1 cellular context compared by ENCODE assay signal in the genomic region with DNA sequence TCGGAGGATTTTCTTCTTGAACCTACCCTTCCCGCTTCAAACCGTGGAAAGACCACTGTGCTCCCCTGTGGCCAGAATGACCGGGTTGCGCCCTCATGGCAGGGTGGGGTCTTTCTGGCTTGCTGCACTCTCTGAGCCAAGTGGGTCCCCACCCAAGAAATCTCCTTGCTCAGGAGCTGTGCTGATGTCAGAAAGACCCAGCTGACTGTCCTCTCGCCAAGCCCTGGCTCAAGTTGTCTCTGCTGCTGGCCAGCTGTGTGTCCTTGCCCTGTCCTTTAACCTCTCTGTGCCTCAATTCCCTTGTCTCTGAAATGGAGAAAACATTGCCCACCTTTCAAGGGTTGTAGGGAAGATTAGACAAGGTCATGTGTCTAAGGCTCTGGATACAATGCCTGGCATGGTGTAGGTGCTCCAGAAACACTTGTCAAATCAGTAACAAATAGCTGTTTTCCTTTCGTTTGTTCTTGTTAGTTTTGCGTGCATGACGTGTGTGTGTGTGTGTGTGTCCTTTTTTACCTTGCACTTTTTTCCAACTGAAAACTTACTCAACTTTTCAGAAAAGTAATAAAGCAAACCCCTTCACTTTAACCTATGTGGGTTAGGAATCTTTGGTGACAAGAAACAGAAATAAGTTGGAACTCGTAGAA.
TF ChIP-seq lines count a peak whose summit lies in the region.

No MANE protein-coding gene starts in this region.

TF ChIP-seq in K562, 482 proteins besides CTCF, POLR2A, EP300 and RAD21 (continued from another document and continues in another):
- TF ChIP-seq, protein P1, sequence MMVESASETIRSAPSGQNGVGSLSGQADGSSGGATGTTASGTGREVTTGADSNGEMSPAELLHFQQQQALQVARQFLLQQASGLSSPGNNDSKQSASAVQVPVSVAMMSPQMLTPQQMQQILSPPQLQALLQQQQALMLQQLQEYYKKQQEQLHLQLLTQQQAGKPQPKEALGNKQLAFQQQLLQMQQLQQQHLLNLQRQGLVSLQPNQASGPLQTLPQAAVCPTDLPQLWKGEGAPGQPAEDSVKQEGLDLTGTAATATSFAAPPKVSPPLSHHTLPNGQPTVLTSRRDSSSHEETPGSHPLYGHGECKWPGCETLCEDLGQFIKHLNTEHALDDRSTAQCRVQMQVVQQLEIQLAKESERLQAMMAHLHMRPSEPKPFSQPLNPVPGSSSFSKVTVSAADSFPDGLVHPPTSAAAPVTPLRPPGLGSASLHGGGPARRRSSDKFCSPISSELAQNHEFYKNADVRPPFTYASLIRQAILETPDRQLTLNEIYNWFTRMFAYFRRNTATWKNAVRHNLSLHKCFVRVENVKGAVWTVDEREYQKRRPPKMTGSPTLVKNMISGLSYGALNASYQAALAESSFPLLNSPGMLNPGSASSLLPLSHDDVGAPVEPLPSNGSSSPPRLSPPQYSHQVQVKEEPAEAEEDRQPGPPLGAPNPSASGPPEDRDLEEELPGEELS (CRISPR knock-in tag; IDR thresholded peaks at IDR 0.05; ENCODE audit: borderline replicate concordance) = no peak
- TF ChIP-seq, protein P2, sequence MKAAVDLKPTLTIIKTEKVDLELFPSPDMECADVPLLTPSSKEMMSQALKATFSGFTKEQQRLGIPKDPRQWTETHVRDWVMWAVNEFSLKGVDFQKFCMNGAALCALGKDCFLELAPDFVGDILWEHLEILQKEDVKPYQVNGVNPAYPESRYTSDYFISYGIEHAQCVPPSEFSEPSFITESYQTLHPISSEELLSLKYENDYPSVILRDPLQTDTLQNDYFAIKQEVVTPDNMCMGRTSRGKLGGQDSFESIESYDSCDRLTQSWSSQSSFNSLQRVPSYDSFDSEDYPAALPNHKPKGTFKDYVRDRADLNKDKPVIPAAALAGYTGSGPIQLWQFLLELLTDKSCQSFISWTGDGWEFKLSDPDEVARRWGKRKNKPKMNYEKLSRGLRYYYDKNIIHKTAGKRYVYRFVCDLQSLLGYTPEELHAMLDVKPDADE (conservative IDR thresholded peaks at IDR 0.05; ENCODE audit: control insufficient read depth, low read depth, low read length) = no peak
- TF ChIP-seq, protein P3, sequence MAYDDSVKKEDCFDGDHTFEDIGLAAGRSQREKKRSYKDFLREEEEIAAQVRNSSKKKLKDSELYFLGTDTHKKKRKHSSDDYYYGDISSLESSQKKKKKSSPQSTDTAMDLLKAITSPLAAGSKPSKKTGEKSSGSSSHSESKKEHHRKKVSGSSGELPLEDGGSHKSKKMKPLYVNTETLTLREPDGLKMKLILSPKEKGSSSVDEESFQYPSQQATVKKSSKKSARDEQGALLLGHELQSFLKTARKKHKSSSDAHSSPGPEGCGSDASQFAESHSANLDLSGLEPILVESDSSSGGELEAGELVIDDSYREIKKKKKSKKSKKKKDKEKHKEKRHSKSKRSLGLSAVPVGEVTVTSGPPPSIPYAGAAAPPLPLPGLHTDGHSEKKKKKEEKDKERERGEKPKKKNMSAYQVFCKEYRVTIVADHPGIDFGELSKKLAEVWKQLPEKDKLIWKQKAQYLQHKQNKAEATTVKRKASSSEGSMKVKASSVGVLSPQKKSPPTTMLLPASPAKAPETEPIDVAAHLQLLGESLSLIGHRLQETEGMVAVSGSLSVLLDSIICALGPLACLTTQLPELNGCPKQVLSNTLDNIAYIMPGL (CRISPR knock-in tag; IDR thresholded peaks at IDR 0.05) = no peak
- TF ChIP-seq, protein P4, sequence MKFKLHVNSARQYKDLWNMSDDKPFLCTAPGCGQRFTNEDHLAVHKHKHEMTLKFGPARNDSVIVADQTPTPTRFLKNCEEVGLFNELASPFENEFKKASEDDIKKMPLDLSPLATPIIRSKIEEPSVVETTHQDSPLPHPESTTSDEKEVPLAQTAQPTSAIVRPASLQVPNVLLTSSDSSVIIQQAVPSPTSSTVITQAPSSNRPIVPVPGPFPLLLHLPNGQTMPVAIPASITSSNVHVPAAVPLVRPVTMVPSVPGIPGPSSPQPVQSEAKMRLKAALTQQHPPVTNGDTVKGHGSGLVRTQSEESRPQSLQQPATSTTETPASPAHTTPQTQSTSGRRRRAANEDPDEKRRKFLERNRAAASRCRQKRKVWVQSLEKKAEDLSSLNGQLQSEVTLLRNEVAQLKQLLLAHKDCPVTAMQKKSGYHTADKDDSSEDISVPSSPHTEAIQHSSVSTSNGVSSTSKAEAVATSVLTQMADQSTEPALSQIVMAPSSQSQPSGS (CRISPR knock-in tag; IDR thresholded peaks at IDR 0.05) = no peak
- TF ChIP-seq, protein P5, sequence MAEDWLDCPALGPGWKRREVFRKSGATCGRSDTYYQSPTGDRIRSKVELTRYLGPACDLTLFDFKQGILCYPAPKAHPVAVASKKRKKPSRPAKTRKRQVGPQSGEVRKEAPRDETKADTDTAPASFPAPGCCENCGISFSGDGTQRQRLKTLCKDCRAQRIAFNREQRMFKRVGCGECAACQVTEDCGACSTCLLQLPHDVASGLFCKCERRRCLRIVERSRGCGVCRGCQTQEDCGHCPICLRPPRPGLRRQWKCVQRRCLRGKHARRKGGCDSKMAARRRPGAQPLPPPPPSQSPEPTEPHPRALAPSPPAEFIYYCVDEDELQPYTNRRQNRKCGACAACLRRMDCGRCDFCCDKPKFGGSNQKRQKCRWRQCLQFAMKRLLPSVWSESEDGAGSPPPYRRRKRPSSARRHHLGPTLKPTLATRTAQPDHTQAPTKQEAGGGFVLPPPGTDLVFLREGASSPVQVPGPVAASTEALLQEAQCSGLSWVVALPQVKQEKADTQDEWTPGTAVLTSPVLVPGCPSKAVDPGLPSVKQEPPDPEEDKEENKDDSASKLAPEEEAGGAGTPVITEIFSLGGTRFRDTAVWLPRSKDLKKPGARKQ (CRISPR knock-in tag; IDR thresholded peaks at IDR 0.05) = no peak
- TF ChIP-seq CBFB (CRISPR knock-in tag; IDR thresholded peaks at IDR 0.05) (no peak), ZNF274 (IDR thresholded peaks at IDR 0.05; ENCODE audit: borderline replicate concordance, low read depth, low read length) (no peak), HMG20A (CRISPR knock-in tag; conservative IDR thresholded peaks at IDR 0.05) (no peak), SPI1 (IDR thresholded peaks at IDR 0.05; ENCODE audit: borderline replicate concordance, low read depth, low read length) (no peak), NR1H2 (CRISPR knock-in tag; IDR thresholded peaks at IDR 0.05) (no peak), LARP7 (IDR thresholded peaks at IDR 0.05) (no peak), ZFP36 (IDR thresholded peaks at IDR 0.05; ENCODE audit: low read depth, low read length, partially characterized antibody) (peak; percentile 83), STAT5A (IDR thresholded peaks at IDR 0.05; ENCODE audit: borderline replicate concordance, low read length) (no peak), BRD9 (IDR thresholded peaks at IDR 0.05; ENCODE audit: low read depth, partially characterized antibody) (peak; percentile 67), BCOR (IDR thresholded peaks at IDR 0.05) (peak; percentile 84), TGIF2 (CRISPR knock-in tag; IDR thresholded peaks at IDR 0.05) (no peak), ZFP1 (CRISPR knock-in tag; IDR thresholded peaks at IDR 0.05) (no peak), MIER1 (IDR thresholded peaks at IDR 0.05; ENCODE audit: low read depth) (no peak), SAFB2 (IDR thresholded peaks at IDR 0.05; ENCODE audit: borderline replicate concordance, low read depth, low read length, severe bottlenecking) (no peak), ZNF75A (CRISPR knock-in tag; IDR thresholded peaks at IDR 0.05) (no peak), NELFE (IDR thresholded peaks at IDR 0.05; ENCODE audit: insufficient read depth, insufficient read length) (no peak), SETDB1 (IDR thresholded peaks at IDR 0.05; ENCODE audit: low read length) (no peak), PTTG1 (tag; IDR thresholded peaks at IDR 0.05; ENCODE audit: low read depth) (no peak), ZNF146 (CRISPR knock-in tag; IDR thresholded peaks at IDR 0.05; ENCODE audit: unreplicated experiment) (no peak), KDM1A (IDR thresholded peaks at IDR 0.05) (peak; percentile 36 to 75; a peak in 2 of 4 replicates), JUND (IDR thresholded peaks at IDR 0.05; ENCODE audit: borderline replicate concordance, low read depth, low read length) (no peak), JUND (tag; IDR thresholded peaks at IDR 0.05; ENCODE audit: borderline replicate concordance, low read depth, low read length) (no peak), ESRRB (CRISPR knock-in tag; IDR thresholded peaks at IDR 0.05; ENCODE audit: borderline replicate concordance) (no peak), SMAD4 (CRISPR knock-in tag; conservative IDR thresholded peaks at IDR 0.05) (no peak), ZNF184 (CRISPR knock-in tag; IDR thresholded peaks at IDR 0.05) (no peak), C11orf30 (IDR thresholded peaks at IDR 0.05; ENCODE audit: low read depth) (no peak), FOXJ2 (tag; IDR thresholded peaks at IDR 0.05) (no peak), ESRRA (IDR thresholded peaks at IDR 0.05; ENCODE audit: borderline replicate concordance, low read depth) (no peak), SMAD2 (IDR thresholded peaks at IDR 0.05; ENCODE audit: low read depth, low read length) (no peak), RBBP5 (IDR thresholded peaks at IDR 0.05; ENCODE audit: borderline replicate concordance, insufficient read depth, low read length, poor library complexity, severe bottlenecking) (no peak), SRSF3 (IDR thresholded peaks at IDR 0.05; ENCODE audit: insufficient read depth, low read length) (no peak), SMARCA5 (IDR thresholded peaks at IDR 0.05) (peak; percentile 69; the same call in 1 of the 2 replicates), RBM25 (IDR thresholded peaks at IDR 0.05; ENCODE audit: low read depth, low read length, severe bottlenecking) (peak; percentile 55), HDAC2 (IDR thresholded peaks at IDR 0.05) (0 out of 2 replicates have a peak, but pooled peaks have one; percentile 57), RBM39 (optimal IDR thresholded peaks at IDR 0.05; ENCODE audit: low read depth, low read length) (no peak), E2F3 (CRISPR knock-in tag; IDR thresholded peaks at IDR 0.05) (no peak), MCM7 (IDR thresholded peaks at IDR 0.05) (no peak), ETV1 (tag; conservative IDR thresholded peaks at IDR 0.05; ENCODE audit: low read depth) (no peak), YBX1 (IDR thresholded peaks at IDR 0.05) (no peak)
- TF ChIP-seq, protein P6, sequence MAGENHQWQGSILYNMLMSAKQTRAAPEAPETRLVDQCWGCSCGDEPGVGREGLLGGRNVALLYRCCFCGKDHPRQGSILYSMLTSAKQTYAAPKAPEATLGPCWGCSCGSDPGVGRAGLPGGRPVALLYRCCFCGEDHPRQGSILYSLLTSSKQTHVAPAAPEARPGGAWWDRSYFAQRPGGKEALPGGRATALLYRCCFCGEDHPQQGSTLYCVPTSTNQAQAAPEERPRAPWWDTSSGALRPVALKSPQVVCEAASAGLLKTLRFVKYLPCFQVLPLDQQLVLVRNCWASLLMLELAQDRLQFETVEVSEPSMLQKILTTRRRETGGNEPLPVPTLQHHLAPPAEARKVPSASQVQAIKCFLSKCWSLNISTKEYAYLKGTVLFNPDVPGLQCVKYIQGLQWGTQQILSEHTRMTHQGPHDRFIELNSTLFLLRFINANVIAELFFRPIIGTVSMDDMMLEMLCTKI (IDR thresholded peaks at IDR 0.05; ENCODE audit: partially characterized antibody) = no peak
- TF ChIP-seq, protein P7, sequence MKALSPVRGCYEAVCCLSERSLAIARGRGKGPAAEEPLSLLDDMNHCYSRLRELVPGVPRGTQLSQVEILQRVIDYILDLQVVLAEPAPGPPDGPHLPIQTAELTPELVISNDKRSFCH (CRISPR knock-in tag; IDR thresholded peaks at IDR 0.05) = no peak
- TF ChIP-seq, protein P7 (tag; IDR thresholded peaks at IDR 0.05) = no peak
- TF ChIP-seq, protein P8, sequence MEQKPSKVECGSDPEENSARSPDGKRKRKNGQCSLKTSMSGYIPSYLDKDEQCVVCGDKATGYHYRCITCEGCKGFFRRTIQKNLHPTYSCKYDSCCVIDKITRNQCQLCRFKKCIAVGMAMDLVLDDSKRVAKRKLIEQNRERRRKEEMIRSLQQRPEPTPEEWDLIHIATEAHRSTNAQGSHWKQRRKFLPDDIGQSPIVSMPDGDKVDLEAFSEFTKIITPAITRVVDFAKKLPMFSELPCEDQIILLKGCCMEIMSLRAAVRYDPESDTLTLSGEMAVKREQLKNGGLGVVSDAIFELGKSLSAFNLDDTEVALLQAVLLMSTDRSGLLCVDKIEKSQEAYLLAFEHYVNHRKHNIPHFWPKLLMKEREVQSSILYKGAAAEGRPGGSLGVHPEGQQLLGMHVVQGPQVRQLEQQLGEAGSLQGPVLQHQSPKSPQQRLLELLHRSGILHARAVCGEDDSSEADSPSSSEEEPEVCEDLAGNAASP (IDR thresholded peaks at IDR 0.05) = no peak
- TF ChIP-seq, protein P9, sequence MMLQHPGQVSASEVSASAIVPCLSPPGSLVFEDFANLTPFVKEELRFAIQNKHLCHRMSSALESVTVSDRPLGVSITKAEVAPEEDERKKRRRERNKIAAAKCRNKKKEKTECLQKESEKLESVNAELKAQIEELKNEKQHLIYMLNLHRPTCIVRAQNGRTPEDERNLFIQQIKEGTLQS (IDR thresholded peaks at IDR 0.05) = no peak
- TF ChIP-seq, protein P9 (CRISPR knock-in tag; conservative IDR thresholded peaks at IDR 0.05) = no peak
- TF ChIP-seq, protein P10, sequence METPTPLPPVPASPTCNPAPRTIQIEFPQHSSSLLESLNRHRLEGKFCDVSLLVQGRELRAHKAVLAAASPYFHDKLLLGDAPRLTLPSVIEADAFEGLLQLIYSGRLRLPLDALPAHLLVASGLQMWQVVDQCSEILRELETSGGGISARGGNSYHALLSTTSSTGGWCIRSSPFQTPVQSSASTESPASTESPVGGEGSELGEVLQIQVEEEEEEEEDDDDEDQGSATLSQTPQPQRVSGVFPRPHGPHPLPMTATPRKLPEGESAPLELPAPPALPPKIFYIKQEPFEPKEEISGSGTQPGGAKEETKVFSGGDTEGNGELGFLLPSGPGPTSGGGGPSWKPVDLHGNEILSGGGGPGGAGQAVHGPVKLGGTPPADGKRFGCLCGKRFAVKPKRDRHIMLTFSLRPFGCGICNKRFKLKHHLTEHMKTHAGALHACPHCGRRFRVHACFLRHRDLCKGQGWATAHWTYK (CRISPR knock-in tag; IDR thresholded peaks at IDR 0.05) = no peak
